Comparison of ENCODE assay signal across 8 cellular contexts in genomic region chr9:35812025-35812602, GRCh38. TPM values are rescaled to one million over a fixed set of nuclear protein-coding genes. Genes with fewer than 3 reads are reported as not detected.
DNase-seq lines count a peak whose midpoint lies in the region; ATAC-seq, FAIRE-seq and TF ChIP-seq lines count a peak whose summit lies in the region.

TSS of gene SPAG8 (minus strand) at chr9:35812262. CDS start at chr9:35812147, 115 bp downstream.

- no peak; the same call in 1 of the 2 replicates for TF ChIP-seq CTCF in AG10803 (conservative IDR thresholded peaks at IDR 0.05; ENCODE audit: low read length)

- ATAC-seq in GM19043 (IDR thresholded peaks at IDR 0.05; ENCODE audit: low read depth, unreplicated experiment): peak; percentile 55
- ATAC-seq in HG03354 (IDR thresholded peaks at IDR 0.05; ENCODE audit: poor library complexity, severe bottlenecking, unreplicated experiment): peak; percentile 68
- peak; percentile 61 for ATAC-seq in left colon

- peak within 1 kb of the TSS; percentile 72 for H3K4me3 ChIP-seq in AG10803 (ENCODE audit: low read length)

- peak; percentile 97 for DNase-seq in AG10803 (ENCODE audit: low read depth)
- DNase-seq in NCI-H446 (lab: John Stamatoyannopoulos, UW): peak; percentile 91 to 94
- peak; percentile 89 to 91 for DNase-seq in activated CD4-positive, alpha-beta T cell treated with anti-CD3 and anti-CD28 coated beads for 4 hours
- peak; percentile 92 to 97 for DNase-seq in left colon
- DNase-seq in stimulated activated CD4-positive, alpha-beta T cell treated with anti-CD3 and anti-CD28 coated beads, Interleukin-1b, Interleukin-23, amount 100 ng/mL, for 4 hours (ENCODE audit: low read depth in 2 of 2): peak; percentile 80 to 82

- peak; percentile 14 for FAIRE-seq in colon (lab: Jason Lieb, UNC)

- intact Hi-C loops in left colon (cut with DNase I, micrococcal nuclease): no loop called here

RNA-seq across cellular contexts. Expression of gene SPAG8, which starts in this region (rescaled TPM):
- total RNA-seq in left colon: 1 to 10 TPM in 1 of 2 donors, under 1 TPM in 1; 0.15 to 1.5 TPM

Comparison
In these comparisons a context has a peak if more than half of its experiments do, and no peak if none do; other contexts are left out.
1. Peak in every context shown above with its lines: DNase-seq, ATAC-seq and H3K4me3 ChIP-seq.